In the genomic region with DNA sequence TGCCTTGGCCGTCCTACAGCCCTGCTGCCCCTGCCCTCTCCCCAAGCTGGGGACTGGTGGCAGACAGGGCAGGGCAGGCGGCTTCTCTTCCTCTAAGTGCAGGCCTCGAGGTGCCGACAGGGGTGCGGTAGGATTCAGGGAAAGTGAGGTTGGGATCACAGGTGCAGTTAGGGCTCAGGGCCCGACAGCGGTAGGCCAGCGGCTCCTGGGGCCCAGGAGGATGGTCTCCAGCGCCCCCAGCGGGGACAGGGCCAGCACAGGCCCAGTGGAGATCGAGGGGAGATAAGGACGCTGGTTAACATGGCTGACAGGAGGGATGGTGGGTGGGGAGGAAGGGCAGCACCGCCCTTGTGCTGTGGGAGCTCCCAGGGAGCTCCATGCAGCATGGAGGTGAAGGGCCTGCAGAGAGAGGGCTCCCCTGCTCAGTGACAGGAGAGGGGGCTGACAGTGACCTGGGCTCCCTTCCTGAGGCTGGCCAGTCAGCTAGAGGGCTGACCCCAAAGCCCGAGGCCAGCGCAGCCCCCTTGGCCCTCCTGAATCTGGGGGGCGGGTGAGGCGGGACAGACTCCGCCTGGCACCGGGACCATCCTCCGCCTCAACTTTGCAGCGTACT, we compare ENCODE assay signal across 8 cellular contexts. TPM values are rescaled to one million over a fixed set of nuclear protein-coding genes. Genes with fewer than 3 reads are reported as not detected.
DNase-seq lines count a peak whose midpoint lies in the region; ATAC-seq, FAIRE-seq and TF ChIP-seq lines count a peak whose summit lies in the region.

No MANE protein-coding gene starts in this region.

- ATAC-seq in right lobe of liver (no peak), HG03097 (IDR thresholded peaks at IDR 0.05; ENCODE audit: low FRiP score, unreplicated experiment) (no peak)

- H3K4me3 ChIP-seq in astrocyte (ENCODE audit: insufficient read depth, low read depth, low read length) (no peak overlapping the region), right lobe of liver (no peak overlapping the region), uterus (no peak overlapping the region)

- H3K4me1 ChIP-seq in astrocyte (ENCODE audit: insufficient read depth, low read length) (peaks cover 26% of the 10 kb centered on the region), right lobe of liver (peaks cover 0 to 25% (median 10%) of the 10 kb centered on the region in 4 donors), uterus (peaks cover 0 to 50% of the 10 kb centered on the region in 2 donors)

- H3K27ac Mint-ChIP-seq in astrocyte (ENCODE audit: unreplicated experiment), result no peak overlapping the region

- H3K4me2 ChIP-seq in astrocyte (ENCODE audit: low read length), result peak overlapping the region; percentile 48

- intact Hi-C loops in right lobe of liver (cut with DNase I) (loop anchor here in 1 of 2 donors (5.0 kb wide), 1 partner anchor 119 kb away; no protein-coding TSS in a partner anchor), uterus (cut with DNase I; ENCODE audit: low total_unique reads) (no loop called here)

- H3K27me3 ChIP-seq in astrocyte (ENCODE audit: insufficient read depth, low read length) (peaks cover 13% of the 10 kb centered on the region), right lobe of liver (no peaks in the 10 kb centered on the region), uterus (peaks cover 0 to 5% of the 10 kb centered on the region in 2 donors)

- no peaks in the 10 kb centered on the region for H3K79me2 ChIP-seq in astrocyte (ENCODE audit: insufficient read depth, low read length)

- WGBS in right lobe of liver (ENCODE audit: insufficient coverage, low coverage, low lambda C conversion rate, missing lambda C conversion rate), result 55% methylated on average over 6 of the region's 21 CpGs

- no peaks in the 10 kb centered on the region for H3K9me3 Mint-ChIP-seq in astrocyte (ENCODE audit: unreplicated experiment)

- H3K4me3 Mint-ChIP-seq in astrocyte (ENCODE audit: unreplicated experiment), result no peak overlapping the region

- no peak overlapping the region for H2AFZ ChIP-seq in astrocyte (ENCODE audit: low read depth, low read length)

- H3K36me3 ChIP-seq in astrocyte (ENCODE audit: insufficient read depth, low read length) (no peaks in the 10 kb centered on the region), right lobe of liver (no peaks in the 10 kb centered on the region), uterus (no peaks in the 10 kb centered on the region)

- no peak overlapping the region for H3K9ac ChIP-seq in astrocyte (ENCODE audit: low read length)

- H3K4me1 Mint-ChIP-seq in astrocyte (ENCODE audit: low read depth, unreplicated experiment), result peaks cover 13% of the 10 kb centered on the region

- H4K20me1 ChIP-seq in astrocyte (ENCODE audit: insufficient read depth, low read length), result no peaks in the 10 kb centered on the region

- H3K27me3 Mint-ChIP-seq in astrocyte (ENCODE audit: low read depth, unreplicated experiment), result peaks cover 3% of the 10 kb centered on the region

- peak; percentile 12 for DNase-seq in DMS153 (lab: John Stamatoyannopoulos, UW)
- no peak for DNase-seq in DMS153 treated with DMSO at 0.1 percent for 48 hours (lab: John Stamatoyannopoulos, UW; ENCODE audit: unreplicated experiment)
- peak; percentile 36 for DNase-seq in NCI-H82 treated with DMSO at 0.1 percent for 48 hours (lab: John Stamatoyannopoulos, UW; ENCODE audit: unreplicated experiment)
- no peak for DNase-seq in astrocyte (ENCODE audit: low read depth)
- DNase-seq in right lobe of liver, result no peak
- DNase-seq in uterus, result no peak
- DNase-seq in cortex of kidney (lab: John Stamatoyannopoulos, UW), result no peak

- H3K9me3 ChIP-seq in astrocyte (ENCODE audit: insufficient read depth, low read depth, low read length) (no peaks in the 10 kb centered on the region), right lobe of liver (no peaks in the 10 kb centered on the region), uterus (no peaks in the 10 kb centered on the region)

- H3K27ac ChIP-seq in astrocyte (ENCODE audit: low read depth, low read length) (no peak overlapping the region), right lobe of liver (no peak overlapping the region), uterus (peak overlapping the region; percentile 72 to 78)

- peak; percentile 25 for TF ChIP-seq CTCF in astrocyte (IDR thresholded peaks at IDR 0.05; ENCODE audit: insufficient read depth, low read depth, low read length)
- peak in 3 of 4 donors; percentile 3 to 18 (median 4) for TF ChIP-seq CTCF in right lobe of liver (IDR thresholded peaks at IDR 0.05)
- peak in 1 of 4 experiments; percentile 13 for TF ChIP-seq CTCF in uterus (IDR thresholded peaks at IDR 0.05)

- no peak for TF ChIP-seq POLR2A in right lobe of liver (IDR thresholded peaks at IDR 0.05)
- no peak for TF ChIP-seq POLR2A in uterus (IDR thresholded peaks at IDR 0.05)

- no peak for FAIRE-seq in astrocyte (lab: Jason Lieb, UNC)

- H3K36me3 Mint-ChIP-seq in astrocyte (ENCODE audit: low read depth, unreplicated experiment), result no peaks in the 10 kb centered on the region

RNA-seq across cellular contexts. Expression of gene CRIP1, which starts 0.9 kb away (rescaled TPM):
- total RNA-seq in astrocyte (21.3 and 29.5 TPM in 2 replicates), right lobe of liver (1 to 10 TPM in 5 of 6 experiments, under 1 TPM in 1; 0.79 to 5.4 (median 2.7) TPM), uterus (10 to 100 TPM in 3 of 4 donors, under 1 TPM in 1; 0.51 to 64.7 (median 34.4) TPM)

RNA-seq across cellular contexts. Expression of gene TEDC1, which starts 5.2 kb away (rescaled TPM):
- total RNA-seq in astrocyte, result 4.0 and 5.5 TPM in 2 replicates
- 1 to 10 TPM; 2.2 to 8.1 (median 3.9) TPM for total RNA-seq in right lobe of liver
- 10 to 100 TPM in 1 of 4 donors, 1 to 10 TPM in 1, under 1 TPM in 1, not detected in 1; 0.51 to 11.0 (median 9.4) TPM for total RNA-seq in uterus

RNA-seq across cellular contexts. Expression of gene CRIP2, which starts 11.2 kb away (rescaled TPM):
- total RNA-seq in astrocyte, result 56.0 and 71.8 TPM in 2 replicates
- total RNA-seq in right lobe of liver, result 10 to 100 TPM; 11.2 to 50.0 (median 27.5) TPM
- 100 to 1,000 TPM in 3 of 4 donors, 10 to 100 TPM in 1; 76.1 to 377 (median 163) TPM for total RNA-seq in uterus

RNA-seq across cellular contexts. Expression of gene TMEM121, which starts 40.6 kb away (rescaled TPM):
- 4.0 and 5.2 TPM in 2 replicates for total RNA-seq in astrocyte
- 1 to 10 TPM in 5 of 6 experiments, under 1 TPM in 1; 0.74 to 3.2 (median 2.2) TPM for total RNA-seq in right lobe of liver
- total RNA-seq in uterus, result 10 to 100 TPM in 1 of 4 donors, 1 to 10 TPM in 3; 2.0 to 42.1 (median 7.7) TPM

Comparison
In these comparisons a context has a peak if more than half of its experiments do, and no peak if none do; other contexts are left out.
1. DNase-seq: peak in DMS153 (single experiment) and NCI-H82 treated with DMSO at 0.1 percent for 48 hours (single experiment); none in DMS153 treated with DMSO at 0.1 percent for 48 hours (single experiment), astrocyte (single experiment), right lobe of liver (0 of 3), uterus (0 of 2) and cortex of kidney (single experiment).
2. H3K27ac ChIP-seq: peak in uterus (2 of 2); none in astrocyte (single experiment) and right lobe of liver (0 of 3).